ENCODE assay signal across 9 cellular contexts in the genomic region with DNA sequence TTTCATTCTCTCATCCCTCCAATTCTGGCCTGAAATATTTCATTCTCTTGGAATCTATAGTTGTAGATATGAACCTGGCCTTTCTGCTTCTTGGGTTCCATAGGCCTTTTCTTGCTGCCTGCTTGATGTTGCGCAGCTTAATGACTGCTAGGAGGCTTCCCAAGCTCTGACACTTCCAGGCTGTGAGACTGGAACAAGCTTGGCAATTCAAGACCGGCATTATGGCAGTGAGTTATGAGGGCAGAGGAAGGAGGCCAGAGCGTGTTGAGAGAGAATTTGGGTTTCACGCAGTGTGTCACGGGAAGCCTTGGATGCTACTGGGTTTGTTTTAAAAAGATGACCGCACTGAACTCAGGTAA. TPM values are rescaled to one million over a fixed set of nuclear protein-coding genes. Genes with fewer than 3 reads are reported as not detected.
DNase-seq lines count a peak whose midpoint lies in the region; ATAC-seq, FAIRE-seq and TF ChIP-seq lines count a peak whose summit lies in the region.
"Had no signal": no experiment of that assay in that cellular context is flagged by ENCODE, and none has a peak within 500 bp of the region (broad histone marks: within the 10 kb centered on the region; RNA-seq: fewer than 3 reads in every experiment).

No MANE protein-coding gene starts in this region.

- H3K36me3 ChIP-seq in bronchial epithelial cell (ENCODE audit: control insufficient read depth, insufficient read depth, low read length) = peaks cover 24% of the 10 kb centered on the region

- peak overlapping the region; percentile 73 for H3K27ac Mint-ChIP-seq in stimulated activated naive CD8-positive, alpha-beta T cell treated with anti-CD3 and anti-CD28 coated beads, Interleukin-15, Interleukin-2, amounts not matched to agents 100 ng/mL and 50 ng/mL, for 24 hours
- peak overlapping the region; percentile 57 for H3K27ac Mint-ChIP-seq in mesothelial cell of epicardium

- H3K27me3 ChIP-seq in bronchial epithelial cell (ENCODE audit: control insufficient read depth, insufficient read depth, low read length) = no peaks in the 10 kb centered on the region

- no peaks in the 10 kb centered on the region for H3K9me3 Mint-ChIP-seq in stimulated activated naive CD8-positive, alpha-beta T cell treated with anti-CD3 and anti-CD28 coated beads, Interleukin-15, Interleukin-2, amounts not matched to agents 100 ng/mL and 50 ng/mL, for 24 hours
- H3K9me3 Mint-ChIP-seq in mesothelial cell of epicardium = no peaks in the 10 kb centered on the region

- H3K27me3 Mint-ChIP-seq in stimulated activated naive CD8-positive, alpha-beta T cell treated with anti-CD3 and anti-CD28 coated beads, Interleukin-15, Interleukin-2, amounts not matched to agents 100 ng/mL and 50 ng/mL, for 24 hours = no peaks in the 10 kb centered on the region
- no peaks in the 10 kb centered on the region for H3K27me3 Mint-ChIP-seq in mesothelial cell of epicardium (ENCODE audit: low read depth)

- FAIRE-seq in bronchial epithelial cell (lab: Jason Lieb, UNC) = no peak

- H3K4me3 Mint-ChIP-seq in stimulated activated naive CD8-positive, alpha-beta T cell treated with anti-CD3 and anti-CD28 coated beads, Interleukin-15, Interleukin-2, amounts not matched to agents 100 ng/mL and 50 ng/mL, for 24 hours = peak overlapping the region; percentile 82
- peak overlapping the region; percentile 79 for H3K4me3 Mint-ChIP-seq in mesothelial cell of epicardium

- DNase-seq in stimulated activated naive CD8-positive, alpha-beta T cell treated with anti-CD3 and anti-CD28 coated beads, Interleukin-15, Interleukin-2, amounts not matched to agents 100 U/mL and 50 U/mL, for 24 hours = no peak
- no peak for DNase-seq in bronchial epithelial cell (ENCODE audit: low read depth)
- DNase-seq in mesothelial cell of epicardium (ENCODE audit: low spot score in 2 of 2, unreplicated experiment in 2 of 2) = no peak
- no peak for DNase-seq in cerebellar nuclear complex (lab: John Stamatoyannopoulos, UW)
- DNase-seq: T-helper 9 cell had no signal

- peak overlapping the region; percentile 58 for H3K4me3 ChIP-seq in bronchial epithelial cell (ENCODE audit: low read depth, low read length)

- H3K36me3 Mint-ChIP-seq in stimulated activated naive CD8-positive, alpha-beta T cell treated with anti-CD3 and anti-CD28 coated beads, Interleukin-15, Interleukin-2, amounts not matched to agents 100 ng/mL and 50 ng/mL, for 24 hours (ENCODE audit: low read depth) = peaks cover 37% of the 10 kb centered on the region
- H3K36me3 Mint-ChIP-seq in mesothelial cell of epicardium = peaks cover 15% of the 10 kb centered on the region

- no peak for ATAC-seq in stimulated activated naive CD8-positive, alpha-beta T cell treated with anti-CD3 and anti-CD28 coated beads, Interleukin-15, Interleukin-2, amounts not matched to agents 100 U/mL and 50 U/mL, for 24 hours
- no peak for ATAC-seq in GM21390 (IDR thresholded peaks at IDR 0.05; ENCODE audit: unreplicated experiment)
- no peak for ATAC-seq in HG02885 (IDR thresholded peaks at IDR 0.05; ENCODE audit: poor library complexity, unreplicated experiment)
- no peak for ATAC-seq in HG02852 (IDR thresholded peaks at IDR 0.05; ENCODE audit: unreplicated experiment)

- TF ChIP-seq CTCF in bronchial epithelial cell (IDR thresholded peaks at IDR 0.05; ENCODE audit: insufficient read depth, low read length, severe bottlenecking) (no peak), mesothelial cell of epicardium (IDR thresholded peaks at IDR 0.05; ENCODE audit: unreplicated experiment) (no peak)

- peaks cover 38% of the 10 kb centered on the region for H3K4me1 Mint-ChIP-seq in stimulated activated naive CD8-positive, alpha-beta T cell treated with anti-CD3 and anti-CD28 coated beads, Interleukin-15, Interleukin-2, amounts not matched to agents 100 ng/mL and 50 ng/mL, for 24 hours (ENCODE audit: low read depth)
- H3K4me1 Mint-ChIP-seq in mesothelial cell of epicardium = peaks cover 24% of the 10 kb centered on the region

RNA-seq across cellular contexts. Expression of a gene that starts 0.9 kb away (rescaled TPM):
- total RNA-seq in bronchial epithelial cell = 120 and 121 TPM in 2 replicates
- total RNA-seq in mesothelial cell of epicardium = 40.6 to 43.2 TPM (median 41.6 TPM) in 3 replicates

RNA-seq across cellular contexts. Expression of a gene that starts 28.9 kb away (rescaled TPM):
- total RNA-seq in bronchial epithelial cell = 172 and 184 TPM in 2 replicates
- 73.1 to 77.3 TPM (median 73.8 TPM) in 3 replicates for total RNA-seq in mesothelial cell of epicardium

RNA-seq across cellular contexts. Expression of a gene that starts 32.7 kb away (rescaled TPM):
- total RNA-seq in bronchial epithelial cell (not detected in 2 replicates), mesothelial cell of epicardium (not detected in 3 replicates)
